27 cellular contexts compared by ENCODE assay signal in the genomic region with DNA sequence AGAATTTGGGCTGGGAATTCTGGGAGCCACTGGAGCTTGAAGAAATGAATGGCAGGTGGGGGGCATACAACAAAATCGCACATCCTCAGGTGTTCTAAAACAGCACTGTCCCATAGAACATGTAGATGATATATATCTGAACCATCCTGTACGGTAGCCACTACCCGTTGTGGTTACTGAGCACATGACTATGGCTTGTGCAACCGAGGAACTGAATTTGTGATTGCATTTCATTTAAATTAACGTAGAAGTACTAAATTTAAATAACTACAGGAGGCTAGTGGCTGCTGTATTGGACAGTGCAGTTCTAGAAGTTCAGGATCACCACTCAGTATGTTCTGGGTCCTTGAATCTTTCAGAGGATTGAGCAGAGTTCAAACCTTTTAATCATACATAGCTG.
"Had no signal": no experiment of that assay in that cellular context is flagged by ENCODE, and none has a peak within 500 bp of the region (broad histone marks: within the 10 kb centered on the region; RNA-seq: fewer than 3 reads in every experiment).

No MANE protein-coding gene starts in this region.

- H3K27me3 ChIP-seq: body of pancreas had no signal

- H3K4me1 Mint-ChIP-seq: naive B cell; stimulated activated memory B cell treated with anti-CD40 and anti-IgM and Interleukin-4, amounts not matched to agents 10 μg/mL and 1 μg/mL and 100 μg/mL, for 72 hours had no signal

- H3K36me3 ChIP-seq: esophagus muscularis mucosa, left lung, stomach, suprapubic skin, tibial nerve had no signal

- H3K36me3 Mint-ChIP-seq: activated CD4-positive, alpha-beta memory T cell treated with anti-CD3 and anti-CD28 coated beads for 36 hours; activated CD8-positive, alpha-beta memory T cell treated with anti-CD3 and anti-CD28 coated beads, Interleukin-2, amount 10 ng/mL, durations not matched to agents 7 days and 5 days; activated naive CD4-positive, alpha-beta T cell treated with anti-CD3 and anti-CD28 coated beads, Interleukin-2, amount 10 ng/mL, durations not matched to agents 7 days and 5 days; naive B cell; stimulated activated memory B cell treated with anti-CD40 and anti-IgM and Interleukin-4, amounts not matched to agents 10 μg/mL and 1 μg/mL and 100 μg/mL, for 72 hours had no signal

- H3K4me3 ChIP-seq: body of pancreas, dorsolateral prefrontal cortex, esophagus muscularis mucosa, left lung, lung, stomach, suprapubic skin, tibial nerve had no signal

- DNase-seq: activated CD4-positive, alpha-beta memory T cell treated with anti-CD3 and anti-CD28 coated beads for 36 hours; activated CD4-positive, alpha-beta T cell treated with anti-CD3 and anti-CD28 coated beads for 4 hours; activated CD4-positive, CD25-positive, alpha-beta regulatory T cell; activated CD8-positive, alpha-beta memory T cell treated with anti-CD3 and anti-CD28 coated beads, Interleukin-2, amount 10 ng/mL, durations not matched to agents 7 days and 5 days; activated effector memory CD4-positive, alpha-beta T cell treated with anti-CD3 and anti-CD28 coated beads, Interleukin-2, amount 50 U/mL, for 16 hours; activated naive CD4-positive, alpha-beta T cell treated with anti-CD3 and anti-CD28 coated beads, Interleukin-2, amount 10 ng/mL, durations not matched to agents 7 days and 5 days; activated T-cell treated with anti-CD3 and anti-CD28 coated beads for 4 hours; anterior cingulate cortex; dorsolateral prefrontal cortex; glutamatergic neuron; hippocampal formation; kidney glomerular epithelial cell; left lung; naive B cell; occipital lobe; small intestine; stimulated activated CD4-positive, alpha-beta T cell treated with anti-CD3 and anti-CD28 coated beads, Interleukin-2, amount 100 ng/mL, for 24 hours; stomach; T1000 had no signal

- H3K9me3 ChIP-seq: body of pancreas, esophagus muscularis mucosa, left lung, stomach, suprapubic skin, tibial nerve had no signal

- H3K4me3 Mint-ChIP-seq: activated CD4-positive, alpha-beta memory T cell treated with anti-CD3 and anti-CD28 coated beads for 36 hours; activated CD8-positive, alpha-beta memory T cell treated with anti-CD3 and anti-CD28 coated beads, Interleukin-2, amount 10 ng/mL, durations not matched to agents 7 days and 5 days; activated naive CD4-positive, alpha-beta T cell treated with anti-CD3 and anti-CD28 coated beads, Interleukin-2, amount 10 ng/mL, durations not matched to agents 7 days and 5 days; naive B cell; neural crest cell; stimulated activated memory B cell treated with anti-CD40 and anti-IgM and Interleukin-4, amounts not matched to agents 10 μg/mL and 1 μg/mL and 100 μg/mL, for 72 hours had no signal

- H3K4me1 ChIP-seq: body of pancreas, esophagus muscularis mucosa, left lung, stomach, suprapubic skin, tibial nerve had no signal

- H3K9me3 Mint-ChIP-seq: activated CD4-positive, alpha-beta memory T cell treated with anti-CD3 and anti-CD28 coated beads for 36 hours; activated naive CD4-positive, alpha-beta T cell treated with anti-CD3 and anti-CD28 coated beads, Interleukin-2, amount 10 ng/mL, durations not matched to agents 7 days and 5 days; neural crest cell; stimulated activated memory B cell treated with anti-CD40 and anti-IgM and Interleukin-4, amounts not matched to agents 10 μg/mL and 1 μg/mL and 100 μg/mL, for 72 hours had no signal

- H3K27ac Mint-ChIP-seq: activated CD4-positive, alpha-beta memory T cell treated with anti-CD3 and anti-CD28 coated beads for 36 hours; activated CD8-positive, alpha-beta memory T cell treated with anti-CD3 and anti-CD28 coated beads, Interleukin-2, amount 10 ng/mL, durations not matched to agents 7 days and 5 days; activated naive CD4-positive, alpha-beta T cell treated with anti-CD3 and anti-CD28 coated beads, Interleukin-2, amount 10 ng/mL, durations not matched to agents 7 days and 5 days; naive B cell; stimulated activated memory B cell treated with anti-CD40 and anti-IgM and Interleukin-4, amounts not matched to agents 10 μg/mL and 1 μg/mL and 100 μg/mL, for 72 hours had no signal

- ATAC-seq: activated CD8-positive, alpha-beta memory T cell treated with anti-CD3 and anti-CD28 coated beads, Interleukin-2, amount 10 ng/mL, durations not matched to agents 7 days and 5 days; body of pancreas; left lung; sciatic nerve; stimulated activated memory B cell treated with anti-CD40 and anti-IgM and Interleukin-4, amounts not matched to agents 10 μg/mL and 1 μg/mL and 100 μg/mL, for 72 hours had no signal

- H3K27ac ChIP-seq: body of pancreas, dorsolateral prefrontal cortex, esophagus muscularis mucosa, left lung, stomach, suprapubic skin, tibial nerve had no signal
